Comparison of ENCODE assay signal across 8 cellular contexts in genomic region chr10:50421026-50421719, GRCh38.
DNase-seq lines count a peak whose midpoint lies in the region; ATAC-seq, FAIRE-seq and TF ChIP-seq lines count a peak whose summit lies in the region.

No MANE protein-coding gene starts in this region.

- CTCF ChIA-PET in AG04450 (lab: Charles Lee) (interaction anchor here (0.9 to 1.3 kb wide), 4 partner anchors 10 to 140 kb away, joined by 3 to 6 read pairs (median 3); no protein-coding TSS in a partner anchor), PC-9 (lab: Charles Lee) (interaction anchor here (2.5 kb wide), 1 partner anchor 53 kb away, joined by 14 read pairs; no protein-coding TSS in a partner anchor)

- ATAC-seq in HG02870 (IDR thresholded peaks at IDR 0.05; ENCODE audit: unreplicated experiment) (peak; percentile 37), right lobe of liver (peak; percentile 46 to 58 (median 50))

- no peak for DNase-seq in AG04450 (ENCODE audit: low read depth, low spot score)
- DNase-seq in PC-9, result peak; percentile 33 to 51
- peak; percentile 52 for DNase-seq in bronchial epithelial cell (ENCODE audit: low read depth)
- DNase-seq in right lobe of liver, result peak in 1 of 3 donors; percentile 49
- peak; percentile 53 for DNase-seq in urothelium cell line (ENCODE audit: low spot score)
- no peak for DNase-seq in ecto neural progenitor cell (ENCODE audit: low spot score)

- 79% methylated on average over 6 of the region's 6 CpGs for WGBS in right lobe of liver (ENCODE audit: insufficient coverage, low coverage, low lambda C conversion rate, missing lambda C conversion rate)

- no peak overlapping the region for H3K4me2 ChIP-seq in PC-9

- H3K27ac ChIP-seq in AG04450 (ENCODE audit: low read depth, low read length) (no peak overlapping the region), PC-9 (no peak overlapping the region), right lobe of liver (no peak overlapping the region)

- peak; percentile 75 for TF ChIP-seq CTCF in AG04450 (IDR thresholded peaks at IDR 0.05; ENCODE audit: low read depth, low read length)
- TF ChIP-seq CTCF in GM12873 (IDR thresholded peaks at IDR 0.05; ENCODE audit: insufficient read depth, low read depth, low read length, missing control alignments), result peak; percentile 83
- peak; percentile 73 for TF ChIP-seq CTCF in PC-9 (conservative IDR thresholded peaks at IDR 0.05)
- TF ChIP-seq CTCF in bronchial epithelial cell (IDR thresholded peaks at IDR 0.05; ENCODE audit: insufficient read depth, low read length, severe bottlenecking), result peak; percentile 77
- peak; percentile 71 to 79 (median 74) for TF ChIP-seq CTCF in right lobe of liver (IDR thresholded peaks at IDR 0.05)

- no peaks in the 10 kb centered on the region for H3K9me3 ChIP-seq in AG04450 (ENCODE audit: control insufficient read depth, insufficient read depth, low read length)
- no peaks in the 10 kb centered on the region for H3K9me3 ChIP-seq in PC-9 (ENCODE audit: insufficient read depth, low read depth)
- no peaks in the 10 kb centered on the region for H3K9me3 ChIP-seq in right lobe of liver

- H4K20me1 ChIP-seq in PC-9 (ENCODE audit: insufficient read depth), result 0 out of 2 replicates have a peak, but pooled peaks cover 8% of the 10 kb centered on the region

- H3F3A ChIP-seq in PC-9 (ENCODE audit: insufficient read depth, low read depth), result peaks cover 9% of the 10 kb centered on the region

- no TSS peak for BruUV-seq in PC-9 (replicated peaks; lab: Mats Ljungman, UMichigan)

- H3K36me3 ChIP-seq in PC-9 (ENCODE audit: low read depth) (0 out of 2 replicates have a peak, but pooled peaks cover 3% of the 10 kb centered on the region), bronchial epithelial cell (ENCODE audit: control insufficient read depth, insufficient read depth, low read length) (no peaks in the 10 kb centered on the region), right lobe of liver (no peaks in the 10 kb centered on the region)

- H3K4me1 ChIP-seq in PC-9 (replicated peaks; ENCODE audit: insufficient read depth) (peaks cover 23% of the 10 kb centered on the region), right lobe of liver (peaks cover 0 to 28% (median 2%) of the 10 kb centered on the region in 4 donors)

- intact Hi-C loops in PC-9 (cut with micrococcal nuclease; ENCODE audit: unreplicated experiment) (no loop called here), right lobe of liver (cut with DNase I) (no loop called here)

- H3K4me3 ChIP-seq in AG04450 (ENCODE audit: low read depth, low read length) (no peak overlapping the region), PC-9 (no peak overlapping the region), bronchial epithelial cell (ENCODE audit: low read depth, low read length) (no peak overlapping the region), right lobe of liver (no peak overlapping the region)

- H3K27me3 ChIP-seq in AG04450 (ENCODE audit: control insufficient read depth, insufficient read depth, low read length) (no peaks in the 10 kb centered on the region), PC-9 (ENCODE audit: insufficient read depth, low read depth) (no peaks in the 10 kb centered on the region), bronchial epithelial cell (ENCODE audit: control insufficient read depth, insufficient read depth, low read length) (no peaks in the 10 kb centered on the region), right lobe of liver (no peaks in the 10 kb centered on the region)

- peaks cover 37% of the 10 kb centered on the region for H3K79me2 ChIP-seq in PC-9 (ENCODE audit: low read depth)

- TF ChIP-seq POLR2A in right lobe of liver (IDR thresholded peaks at IDR 0.05), result no peak

- no peaks in the 10 kb centered on the region for H3K9me2 ChIP-seq in PC-9 (ENCODE audit: insufficient read depth)

- no peak for FAIRE-seq in bronchial epithelial cell (lab: Jason Lieb, UNC)
- no peak for FAIRE-seq in urothelium cell line (lab: Jason Lieb, UNC)

- no peak overlapping the region for H2AFZ ChIP-seq in PC-9

- POLR2A ChIA-PET in AG04450 (lab: Yijun Ruan, JAX) (no interaction called here), PC-9 (lab: Charles Lee; ENCODE audit: unreplicated experiment) (no interaction called here)

Comparison
In these comparisons a context has a peak if more than half of its experiments do, and no peak if none do; other contexts are left out.
1. DNase-seq: peak in PC-9 (2 of 2), bronchial epithelial cell (single experiment) and urothelium cell line (single experiment); none in AG04450 (single experiment) and ecto neural progenitor cell (single experiment).
2. Peak in every context shown above with its lines, with median percentiles within 50 percentile points of each other: CTCF ChIP-seq.